Comparison of ENCODE assay signal across 36 cellular contexts in the genomic region with DNA sequence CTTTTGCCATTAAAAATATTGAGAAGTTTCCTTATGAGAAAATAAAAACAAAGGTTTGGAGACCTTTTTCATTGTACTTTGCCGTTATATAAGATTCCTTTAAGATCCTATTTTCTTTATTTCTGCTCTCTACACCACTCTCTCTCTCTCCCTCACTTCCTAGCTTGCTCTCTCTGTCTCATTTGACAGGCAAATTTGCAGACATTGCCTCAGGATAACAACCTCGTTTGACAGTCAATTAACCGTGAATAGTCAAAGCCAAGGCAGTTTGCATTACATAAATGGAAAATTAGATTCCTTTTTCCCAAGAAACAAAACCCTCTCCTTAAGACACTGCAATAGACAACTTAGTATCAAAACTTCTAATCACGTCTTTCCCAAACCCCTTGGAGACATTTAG. TPM values are rescaled to one million over a fixed set of nuclear protein-coding genes. Genes with fewer than 3 reads are reported as not detected.
"Had no signal": no experiment of that assay in that cellular context is flagged by ENCODE, and none has a peak within 500 bp of the region (broad histone marks: within the 10 kb centered on the region; RNA-seq: fewer than 3 reads in every experiment).

No MANE protein-coding gene starts in this region.

- H3K27ac Mint-ChIP-seq: memory B cell; naive B cell; natural killer cell treated with Interleukin-12 subunit alpha and Interleukin-12 subunit beta and Interleukin-15 and Interleukin-18, amount 100 ng/mL, for 72 hours; neural progenitor cell; stimulated activated effector memory CD8-positive, alpha-beta T cell treated with anti-CD3 and anti-CD28 coated beads, Interleukin-12 subunit alpha, Interleukin-12 subunit beta, amount 100 ng/mL, for 72 hours had no signal

- H3K36me3 ChIP-seq: esophagus muscularis mucosa, gastroesophageal sphincter, heart left ventricle, neural progenitor cell, prostate gland, sigmoid colon, stomach, thyroid gland, vagina had no signal

- H2AFZ ChIP-seq: hepatocyte, neural progenitor cell, parathyroid adenoma had no signal

- H3K27ac ChIP-seq: esophagus muscularis mucosa, foreskin keratinocyte, gastroesophageal sphincter, heart left ventricle, hepatocyte, neural progenitor cell, parathyroid adenoma, prostate gland, sigmoid colon, stomach, thyroid gland, vagina had no signal

- ATAC-seq: foreskin keratinocyte; gastroesophageal sphincter; heart left ventricle; left lobe of liver; natural killer cell treated with Interleukin-12 subunit alpha and Interleukin-12 subunit beta and Interleukin-15 and Interleukin-18, amount 100 ng/mL, for 72 hours; right cardiac atrium; stimulated activated effector memory CD8-positive, alpha-beta T cell treated with anti-CD3 and anti-CD28 coated beads, Interleukin-12 subunit alpha, Interleukin-12 subunit beta, amount 100 ng/mL, for 72 hours had no signal

- H3K36me3 Mint-ChIP-seq: stimulated activated effector memory CD8-positive, alpha-beta T cell treated with anti-CD3 and anti-CD28 coated beads, Interleukin-12 subunit alpha, Interleukin-12 subunit beta, amount 100 ng/mL, for 72 hours had no signal

- H3K4me3 Mint-ChIP-seq: memory B cell; naive B cell; natural killer cell treated with Interleukin-12 subunit alpha and Interleukin-12 subunit beta and Interleukin-15 and Interleukin-18, amount 100 ng/mL, for 72 hours; neural progenitor cell; stimulated activated effector memory CD8-positive, alpha-beta T cell treated with anti-CD3 and anti-CD28 coated beads, Interleukin-12 subunit alpha, Interleukin-12 subunit beta, amount 100 ng/mL, for 72 hours had no signal

- H3K4me1 Mint-ChIP-seq: memory B cell had no signal

- H3K79me2 ChIP-seq: hepatocyte, parathyroid adenoma had no signal

- H3K4me1 ChIP-seq: foreskin keratinocyte, parathyroid adenoma, prostate gland, vagina had no signal

- DNase-seq: dermis blood vessel endothelial cell; effector memory CD4-positive, alpha-beta T cell; foreskin keratinocyte; heart left ventricle; kidney; naive B cell; right cardiac atrium; sigmoid colon; stimulated activated CD4-positive, alpha-beta T cell treated with anti-CD3 and anti-CD28 coated beads, Interleukin-2, amount 100 ng/mL, for 24 hours; stimulated activated CD4-positive, alpha-beta T cell treated with anti-CD3 and anti-CD28 coated beads, Interleukin-4, amount 100 ng/mL, for 24 hours; stimulated activated naive CD4-positive, alpha-beta T cell treated with Interleukin-2 at 50 U/mL for 16 hours; stomach; thyroid gland; trophoblast cell had no signal

- H3K9me3 Mint-ChIP-seq: stimulated activated effector memory CD8-positive, alpha-beta T cell treated with anti-CD3 and anti-CD28 coated beads, Interleukin-12 subunit alpha, Interleukin-12 subunit beta, amount 100 ng/mL, for 72 hours had no signal

- H3K4me2 ChIP-seq: hepatocyte, neural progenitor cell had no signal

- H3K4me3 ChIP-seq: esophagus muscularis mucosa, gastroesophageal sphincter, heart left ventricle, hepatocyte, lung, neural progenitor cell, prostate gland, sigmoid colon, stomach, thyroid gland, vagina had no signal

RNA-seq across cellular contexts. Expression of gene SKOR2, which starts 7.4 kb away (rescaled TPM):
- total RNA-seq: dermis blood vessel endothelial cell; endothelial cell of umbilical vein; epithelial cell of proximal tubule; esophagus muscularis mucosa; fibroblast of lung; foreskin keratinocyte; gastroesophageal sphincter; heart left ventricle; hepatocyte; kidney; left lobe of liver; liver; lung; mononuclear cell; natural killer cell treated with Interleukin-12 subunit alpha and Interleukin-12 subunit beta and Interleukin-15 and Interleukin-18, amount 100 ng/mL, for 72 hours; osteoblast; right cardiac atrium; sigmoid colon; skeletal muscle tissue; stomach; subcutaneous adipose tissue; temporal lobe; thyroid gland; ureter; vagina had no signal
- polyA plus RNA-seq: endothelial cell of umbilical vein, fibroblast of lung, foreskin keratinocyte, heart left ventricle, hepatocyte, liver, lung, right cardiac atrium, sigmoid colon, stomach had no signal
